7 cellular contexts compared by ENCODE assay signal in the genomic region with DNA sequence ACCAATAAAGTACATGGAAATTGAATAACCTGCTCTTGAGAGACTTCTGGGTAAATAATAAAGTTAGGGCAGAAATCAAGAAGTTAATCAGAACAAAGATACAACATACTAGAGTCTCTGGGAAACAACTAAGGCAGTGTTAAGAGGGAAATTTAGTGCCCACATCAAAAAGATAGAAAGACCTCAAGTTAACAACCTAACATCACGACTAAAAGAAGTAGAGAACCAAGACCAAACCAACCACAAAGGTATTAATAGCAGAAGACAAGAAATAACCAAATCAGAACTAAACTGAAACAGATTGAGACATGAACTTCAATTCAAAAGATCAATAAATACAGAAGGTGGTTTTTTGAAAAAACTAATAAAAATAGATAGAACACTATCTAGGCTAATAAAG.
"Had no signal": no experiment of that assay in that cellular context is flagged by ENCODE, and none has a peak within 500 bp of the region (broad histone marks: within the 10 kb centered on the region; RNA-seq: fewer than 3 reads in every experiment).

No MANE protein-coding gene starts in this region.

- DNase-seq: GDM1, GF-D8 had no signal

- FAIRE-seq: G401.6, GM12891, GM12892, GM18507, GM19239 had no signal
